Comparison of ENCODE assay signal across 1 cellular context in genomic region chr10:70733051-70733450, GRCh38.
TF ChIP-seq lines count a peak whose summit lies in the region.

No MANE protein-coding gene starts in this region.

TF ChIP-seq in IMR-90, 13 proteins besides CTCF, POLR2A, EP300 and RAD21 (continued from another document):
- TF ChIP-seq SMC3 (IDR thresholded peaks at IDR 0.05; ENCODE audit: low read depth, low read length) (no peak), MAFK (IDR thresholded peaks at IDR 0.05; ENCODE audit: low read depth, low read length) (no peak), CEBPB (IDR thresholded peaks at IDR 0.05; ENCODE audit: low read depth, low read length) (no peak), BHLHE40 (IDR thresholded peaks at IDR 0.05; ENCODE audit: low read depth, low read length) (no peak), USF2 (IDR thresholded peaks at IDR 0.05; ENCODE audit: low read depth, low read length) (no peak), CHD1 (IDR thresholded peaks at IDR 0.05; ENCODE audit: low read depth, low read length) (no peak), NFE2L2 (IDR thresholded peaks at IDR 0.05; ENCODE audit: low read depth, low read length) (no peak), MAZ (IDR thresholded peaks at IDR 0.05; ENCODE audit: borderline replicate concordance, low read depth, low read length) (no peak), MXI1 (IDR thresholded peaks at IDR 0.05; ENCODE audit: borderline replicate concordance, low read depth, low read length) (no peak)
